8 cellular contexts compared by ENCODE assay signal in the genomic region with DNA sequence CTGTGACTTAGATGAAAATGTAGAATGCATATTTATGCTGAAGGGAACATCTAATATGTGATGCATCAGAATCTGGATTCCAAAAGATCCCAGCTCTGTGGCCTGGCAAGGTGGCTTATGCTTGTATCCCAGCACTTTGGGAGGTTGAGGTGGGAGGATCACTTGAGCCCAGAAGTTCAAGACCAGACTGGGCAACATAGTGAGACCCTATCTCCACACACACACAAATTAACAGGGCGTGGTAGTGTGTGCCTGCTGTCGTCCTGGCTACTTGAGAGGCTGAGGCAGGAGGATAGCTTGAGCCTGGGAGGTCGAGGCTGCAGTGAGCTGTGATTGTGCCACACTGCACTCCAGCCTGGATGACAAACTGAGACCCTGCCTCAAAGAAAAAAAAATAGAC. TPM values are rescaled to one million over a fixed set of nuclear protein-coding genes. Genes with fewer than 3 reads are reported as not detected.
DNase-seq lines count a peak whose midpoint lies in the region; TF ChIP-seq lines count a peak whose summit lies in the region.
"Not testable (repeated sequence)": the region's sequence is repeated elsewhere in the genome, so short reads cannot be mapped to it uniquely, and the experiment has no call there.

No MANE protein-coding gene starts in this region.

- not testable (repeated sequence) for H2AFZ ChIP-seq in OCI-LY3 (ENCODE audit: low read depth, low read length)

- H3K4me1 ChIP-seq in HUES48 (ENCODE audit: control insufficient read depth, insufficient read depth, low read length) (peaks cover 13% of the 10 kb centered on the region), OCI-LY3 (ENCODE audit: low read length) (peaks cover 17% of the 10 kb centered on the region)

- H3K79me2 ChIP-seq in OCI-LY3 (ENCODE audit: low read length), result peaks cover 47% of the 10 kb centered on the region

- peak overlapping the region; percentile 68 for H3K27ac Mint-ChIP-seq in Calu3 (ENCODE audit: unreplicated experiment)
- peak overlapping the region; percentile 94 for H3K27ac Mint-ChIP-seq in activated CD4-positive, alpha-beta T cell treated with anti-CD3 and anti-CD28 coated beads, Interleukin-2, amount 10 ng/mL, durations not matched to agents 24 days and 14 days
- H3K27ac Mint-ChIP-seq in activated naive CD8-positive, alpha-beta T cell; mesothelial cell of epicardium: not testable (repeated sequence)
- peak overlapping the region; percentile 97 for H3K27ac Mint-ChIP-seq in type B pancreatic cell

- not testable (repeated sequence) for H4K20me1 ChIP-seq in OCI-LY3 (ENCODE audit: insufficient read depth, low read length)

- peaks cover 23% of the 10 kb centered on the region for H3K36me3 Mint-ChIP-seq in Calu3 (ENCODE audit: insufficient read depth, unreplicated experiment)
- peaks cover 16% of the 10 kb centered on the region for H3K36me3 Mint-ChIP-seq in activated CD4-positive, alpha-beta T cell treated with anti-CD3 and anti-CD28 coated beads, Interleukin-2, amount 10 ng/mL, durations not matched to agents 24 days and 14 days (ENCODE audit: low read depth)
- H3K36me3 Mint-ChIP-seq in activated naive CD8-positive, alpha-beta T cell; mesothelial cell of epicardium; type B pancreatic cell: not testable (repeated sequence)

- peaks cover 30% of the 10 kb centered on the region for H3K4me1 Mint-ChIP-seq in Calu3 (ENCODE audit: low read depth, unreplicated experiment)
- peaks cover 36% of the 10 kb centered on the region for H3K4me1 Mint-ChIP-seq in activated CD4-positive, alpha-beta T cell treated with anti-CD3 and anti-CD28 coated beads, Interleukin-2, amount 10 ng/mL, durations not matched to agents 24 days and 14 days
- H3K4me1 Mint-ChIP-seq in activated naive CD8-positive, alpha-beta T cell (ENCODE audit: low read depth), result peaks cover 22% of the 10 kb centered on the region
- H3K4me1 Mint-ChIP-seq in mesothelial cell of epicardium, result peaks cover 20% of the 10 kb centered on the region
- H3K4me1 Mint-ChIP-seq in type B pancreatic cell (ENCODE audit: unreplicated experiment), result peaks cover 16% of the 10 kb centered on the region

- H3K9ac ChIP-seq in HUES48 (ENCODE audit: low read depth, low read length), result not testable (repeated sequence)
- peak overlapping the region; percentile 83; the same call in 1 of the 2 replicates for H3K9ac ChIP-seq in OCI-LY3 (ENCODE audit: low read length)

- H3K27ac ChIP-seq in HUES48 (ENCODE audit: low read depth, low read length); OCI-LY3 (ENCODE audit: low read length): not testable (repeated sequence)

- not testable (repeated sequence) for H3K9me3 ChIP-seq in HUES48 (ENCODE audit: control insufficient read depth, insufficient read depth, low read length); OCI-LY3 (ENCODE audit: insufficient read depth, low read length)

- H3K4me3 Mint-ChIP-seq in Calu3 (ENCODE audit: low read depth, unreplicated experiment) (peak overlapping the region; percentile 93), mesothelial cell of epicardium (peak overlapping the region; percentile 94), type B pancreatic cell (peak overlapping the region; percentile 99)
- peak overlapping the region; percentile 90 for H3K4me3 Mint-ChIP-seq in activated CD4-positive, alpha-beta T cell treated with anti-CD3 and anti-CD28 coated beads, Interleukin-2, amount 10 ng/mL, durations not matched to agents 24 days and 14 days
- H3K4me3 Mint-ChIP-seq in activated naive CD8-positive, alpha-beta T cell, result peak overlapping the region; percentile 33

- BruUV-seq in Calu3 (replicated peaks; lab: Mats Ljungman, UMichigan), result not testable (repeated sequence)

- not testable (repeated sequence) for H3K9me3 Mint-ChIP-seq in Calu3 (ENCODE audit: low read depth, unreplicated experiment); activated CD4-positive, alpha-beta T cell treated with anti-CD3 and anti-CD28 coated beads, Interleukin-2, amount 10 ng/mL, durations not matched to agents 24 days and 14 days; activated naive CD8-positive, alpha-beta T cell (ENCODE audit: low read depth); mesothelial cell of epicardium; type B pancreatic cell

- H3K27me3 Mint-ChIP-seq in Calu3 (ENCODE audit: unreplicated experiment); activated CD4-positive, alpha-beta T cell treated with anti-CD3 and anti-CD28 coated beads, Interleukin-2, amount 10 ng/mL, durations not matched to agents 24 days and 14 days; activated naive CD8-positive, alpha-beta T cell; mesothelial cell of epicardium (ENCODE audit: low read depth); type B pancreatic cell: not testable (repeated sequence)

- not testable (repeated sequence) for H3K27me3 ChIP-seq in HUES48 (ENCODE audit: control insufficient read depth, insufficient read depth, low read length); OCI-LY3 (ENCODE audit: low read depth, low read length)

- H3K36me3 ChIP-seq in HUES48 (ENCODE audit: control insufficient read depth, insufficient read depth, low read length), result peaks cover 29% of the 10 kb centered on the region
- H3K36me3 ChIP-seq in OCI-LY3 (replicated peaks; ENCODE audit: low read depth, low read length), result not testable (repeated sequence)

- H3K4me2 ChIP-seq in OCI-LY3 (ENCODE audit: low read length), result peak overlapping the region; percentile 85

- not testable (repeated sequence) for TF ChIP-seq CTCF in Calu3 (IDR thresholded peaks at IDR 0.05; ENCODE audit: unreplicated experiment); OCI-LY3 (IDR thresholded peaks at IDR 0.05; ENCODE audit: low read depth, low read length); epithelial cell of proximal tubule (conservative IDR thresholded peaks at IDR 0.05; ENCODE audit: low read depth, low read length); mesothelial cell of epicardium (IDR thresholded peaks at IDR 0.05; ENCODE audit: unreplicated experiment); type B pancreatic cell (conservative IDR thresholded peaks at IDR 0.05)

- CTCF ChIA-PET in Calu3 (lab: Charles Lee), result not testable (repeated sequence)

- DNase-seq in Calu3; activated CD4-positive, alpha-beta T cell treated with anti-CD3 and anti-CD28 coated beads, Interleukin-2, amount 10 ng/mL, durations not matched to agents 24 days and 14 days; epithelial cell of proximal tubule (ENCODE audit: low read depth); mesothelial cell of epicardium (ENCODE audit: low spot score in 2 of 2, unreplicated experiment in 2 of 2); type B pancreatic cell (ENCODE audit: extremely low spot score, unreplicated experiment): not testable (repeated sequence)

- peak overlapping the region; percentile 78; the same call in 1 of the 2 replicates for H3K4me3 ChIP-seq in HUES48 (ENCODE audit: low read depth, low read length)
- H3K4me3 ChIP-seq in OCI-LY3 (ENCODE audit: low read length), result peak overlapping the region; percentile 90
- peak overlapping the region; percentile 93 for H3K4me3 ChIP-seq in epithelial cell of proximal tubule (ENCODE audit: low read depth, low read length)

- intact Hi-C loops in Calu3 (cut with micrococcal nuclease; ENCODE audit: unreplicated experiment), result not testable (repeated sequence)
- intact Hi-C loops in activated CD4-positive, alpha-beta T cell treated with anti-CD3 and anti-CD28 coated beads, Interleukin-2, amount 10 ng/mL, durations not matched to agents 24 days and 14 days (cut with micrococcal nuclease), result loop anchor here (5.0 kb wide), 2 partner anchors 761 to 826 kb away; a partner anchor contains a TSS

RNA-seq across cellular contexts. Expression of a gene that starts 1.6 kb away (rescaled TPM):
- total RNA-seq in Calu3 (2022) (25.3 and 33.1 TPM in 2 replicates), epithelial cell of proximal tubule (39.3 and 43.6 TPM in 2 replicates), mesothelial cell of epicardium (13.6 to 15.4 TPM (median 14.9 TPM) in 3 replicates), type B pancreatic cell (ENCODE audit: low replicate concordance) (7.3 and 26.5 TPM in 2 replicates)
- total RNA-seq in activated CD4-positive, alpha-beta T cell treated with anti-CD3 and anti-CD28 coated beads, Interleukin-2, amount 10 ng/mL, durations not matched to agents 24 days and 14 days, result 40.6 and 41.9 TPM in 2 replicates

Comparison
In these comparisons a context has a peak if more than half of its experiments do, and no peak if none do; other contexts are left out.
1. H3K4me3 Mint-ChIP-seq: peak in every context shown above with its lines; median percentile 99 in type B pancreatic cell; 94 in mesothelial cell of epicardium; 93 in Calu3; 90 in activated CD4-positive, alpha-beta T cell treated with anti-CD3 and anti-CD28 coated beads, Interleukin-2, amount 10 ng/mL, durations not matched to agents 24 days and 14 days; 33 in activated naive CD8-positive, alpha-beta T cell.